ENCODE assay signal across 8 cellular contexts in the genomic region with DNA sequence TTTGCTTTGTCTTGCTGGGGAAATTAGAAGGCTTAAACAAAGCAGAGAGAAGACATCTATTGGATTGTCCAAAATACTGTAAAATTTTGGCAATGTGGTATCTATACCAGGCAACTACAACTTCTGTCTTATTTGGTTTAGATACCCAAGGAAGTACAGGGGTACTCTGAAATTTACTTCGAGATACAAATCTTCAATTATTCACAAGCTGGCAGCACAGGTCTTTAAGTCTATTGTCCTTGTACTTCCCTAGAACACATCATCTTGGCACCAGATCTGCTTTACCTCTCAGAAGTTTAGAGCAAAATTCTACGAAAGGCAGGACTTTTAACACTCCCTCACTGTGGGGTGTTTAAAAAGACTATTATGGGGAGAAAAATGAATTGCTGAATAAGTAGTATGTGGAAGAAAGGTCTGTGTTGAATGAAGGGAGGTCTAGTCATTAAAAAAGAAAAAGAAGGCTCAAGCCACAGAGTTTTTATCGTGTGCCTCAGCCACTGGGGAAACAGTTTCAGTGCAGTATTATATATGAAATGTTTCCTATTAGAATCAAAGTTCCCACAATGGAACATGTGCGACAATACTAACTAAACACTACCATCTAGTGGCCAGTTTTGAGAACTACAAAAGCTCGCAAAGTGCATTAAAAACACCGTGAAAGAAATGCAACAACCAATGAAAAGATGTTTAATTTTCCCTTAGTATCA.
DNase-seq lines count a peak whose midpoint lies in the region; ATAC-seq, FAIRE-seq and TF ChIP-seq lines count a peak whose summit lies in the region.

No MANE protein-coding gene starts in this region.

- peak; percentile 98 for FAIRE-seq in pancreas (lab: Jason Lieb, UNC)

- H3K36me3 ChIP-seq in BE2C (no peaks in the 10 kb centered on the region), WERI-Rb-1 (no peaks in the 10 kb centered on the region), pancreas (no peaks in the 10 kb centered on the region)

- H3K27me3 ChIP-seq in BE2C (no peaks in the 10 kb centered on the region), WERI-Rb-1 (ENCODE audit: insufficient read depth, low read depth, severe bottlenecking) (no peaks in the 10 kb centered on the region), pancreas (no peaks in the 10 kb centered on the region)

- DNase-seq in BE2C (peak; percentile 18), NCI-H1930 (lab: John Stamatoyannopoulos, UW) (peak; percentile 11 to 24), WERI-Rb-1 (peak; percentile 18), globus pallidus (ENCODE audit: low spot score) (peak; percentile 46), pancreas (peak in 1 of 6 donors; percentile 37)
- no peak for DNase-seq in activated naive CD4-positive, alpha-beta T cell treated with anti-CD3 and anti-CD28 coated beads, Interleukin-2, amount 10 ng/mL, durations not matched to agents 7 days and 5 days

- no peaks in the 10 kb centered on the region for H3K4me1 Mint-ChIP-seq in activated naive CD4-positive, alpha-beta T cell treated with anti-CD3 and anti-CD28 coated beads, Interleukin-2, amount 10 ng/mL, durations not matched to agents 7 days and 5 days

- H3K4me3 ChIP-seq in BE2C (ENCODE audit: low read depth, low read length) (no peak overlapping the region), WERI-Rb-1 (ENCODE audit: low read depth, low read length) (no peak overlapping the region), pancreas (no peak overlapping the region)

- WGBS in pancreas, 2 donors, result 17% methylated on average over 6 of the region's 6 CpGs

- TF ChIP-seq CTCF in BE2C (IDR thresholded peaks at IDR 0.05; ENCODE audit: low read depth, low read length), result peak; percentile 75
- peak; percentile 34; the same call in 1 of the 2 replicates for TF ChIP-seq CTCF in WERI-Rb-1 (IDR thresholded peaks at IDR 0.05; ENCODE audit: low read depth, low read length)
- TF ChIP-seq CTCF in pancreas (IDR thresholded peaks at IDR 0.05), result peak; percentile 60 to 78 (median 71)

- intact Hi-C loops in pancreas (cut with DNase I), result loop anchor here in 2 of 3 donors (10.0 kb wide), 3 partner anchors 415 to 865 kb away; no protein-coding TSS in a partner anchor

- ATAC-seq in GM18502 (IDR thresholded peaks at IDR 0.05; ENCODE audit: poor library complexity, unreplicated experiment) (peak; percentile 63), HG02798 (IDR thresholded peaks at IDR 0.05; ENCODE audit: poor library complexity, unreplicated experiment) (peak; percentile 69), pancreas (peak; percentile 71 to 96 (median 90))

- CTCF ChIA-PET in activated naive CD4-positive, alpha-beta T cell treated with anti-CD3 and anti-CD28 coated beads, Interleukin-2, amount 10 ng/mL, durations not matched to agents 7 days and 5 days (lab: Charles Lee), result interaction anchor here (0.6 to 3.4 kb wide), 13 partner anchors 11 to 410 kb away, joined by 3 to 31 read pairs (median 4); no protein-coding TSS in a partner anchor

- H3K27me3 Mint-ChIP-seq in activated naive CD4-positive, alpha-beta T cell treated with anti-CD3 and anti-CD28 coated beads, Interleukin-2, amount 10 ng/mL, durations not matched to agents 7 days and 5 days, result peaks cover 5% of the 10 kb centered on the region

- H3K4me3 Mint-ChIP-seq in activated naive CD4-positive, alpha-beta T cell treated with anti-CD3 and anti-CD28 coated beads, Interleukin-2, amount 10 ng/mL, durations not matched to agents 7 days and 5 days, result no peak overlapping the region

- H3K9me3 Mint-ChIP-seq in activated naive CD4-positive, alpha-beta T cell treated with anti-CD3 and anti-CD28 coated beads, Interleukin-2, amount 10 ng/mL, durations not matched to agents 7 days and 5 days, result no peaks in the 10 kb centered on the region

- no peak overlapping the region for H3K27ac ChIP-seq in WERI-Rb-1
- H3K27ac ChIP-seq in pancreas, result peak overlapping the region in 2 of 4 donors; percentile 10 to 56

- H3K9me3 ChIP-seq in BE2C (no peaks in the 10 kb centered on the region), WERI-Rb-1 (ENCODE audit: severe bottlenecking) (no peaks in the 10 kb centered on the region), pancreas (no peaks in the 10 kb centered on the region)

- H3K27ac Mint-ChIP-seq in activated naive CD4-positive, alpha-beta T cell treated with anti-CD3 and anti-CD28 coated beads, Interleukin-2, amount 10 ng/mL, durations not matched to agents 7 days and 5 days, result no peak overlapping the region

- no peaks in the 10 kb centered on the region for H3K36me3 Mint-ChIP-seq in activated naive CD4-positive, alpha-beta T cell treated with anti-CD3 and anti-CD28 coated beads, Interleukin-2, amount 10 ng/mL, durations not matched to agents 7 days and 5 days

- peaks cover 3% of the 10 kb centered on the region; the same call in 1 of the 2 replicates for H3K4me1 ChIP-seq in BE2C
- peaks cover 0 to 12% (median 0%) of the 10 kb centered on the region in 3 donors for H3K4me1 ChIP-seq in pancreas
